8 cellular contexts compared by ENCODE assay signal in the genomic region with DNA sequence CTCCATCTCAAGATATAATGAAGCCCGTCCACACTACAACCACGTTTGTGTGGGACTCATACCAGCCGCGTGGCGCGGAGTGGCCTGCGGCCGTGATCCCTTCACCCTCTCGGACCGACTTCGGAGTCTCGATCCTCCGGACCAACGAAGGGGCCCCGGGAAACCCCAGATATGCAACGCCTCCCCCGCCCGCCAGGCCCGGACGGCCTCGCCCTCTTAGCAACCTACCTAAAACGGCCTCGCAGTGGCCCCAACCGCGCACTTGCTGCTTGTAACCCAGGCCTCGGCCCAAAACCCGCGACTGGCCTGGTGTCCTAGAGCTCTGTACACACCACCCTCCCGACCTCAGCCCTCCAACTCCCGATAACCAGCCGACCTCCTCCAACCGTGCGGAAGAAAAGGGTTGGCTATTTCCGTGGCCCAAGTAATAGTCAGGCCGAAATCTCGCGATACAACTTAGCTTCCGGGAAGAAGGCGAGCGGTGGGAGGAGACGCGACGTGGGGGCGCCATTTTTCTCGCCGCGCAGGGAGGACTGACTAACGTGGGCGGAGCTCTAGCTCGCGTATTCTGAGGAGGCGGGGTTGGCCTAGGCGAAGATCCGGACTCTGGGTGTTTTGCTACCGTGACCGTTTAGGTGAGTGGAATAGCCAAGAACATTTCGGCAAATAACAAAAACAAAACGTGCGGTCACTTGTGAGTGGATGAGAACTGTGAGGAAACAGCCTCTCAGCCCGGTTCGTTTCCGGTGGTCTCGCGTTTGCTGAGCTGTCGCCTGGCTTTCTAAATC. TPM values are rescaled to one million over a fixed set of nuclear protein-coding genes. Genes with fewer than 3 reads are reported as not detected.
DNase-seq lines count a peak whose midpoint lies in the region; ATAC-seq and TF ChIP-seq lines count a peak whose summit lies in the region.

A gene (plus strand): TSS at position 579 of the 788 bp plus-strand sequence. CDS start 5,722 bp downstream, outside the sequence.
A gene with protein sequence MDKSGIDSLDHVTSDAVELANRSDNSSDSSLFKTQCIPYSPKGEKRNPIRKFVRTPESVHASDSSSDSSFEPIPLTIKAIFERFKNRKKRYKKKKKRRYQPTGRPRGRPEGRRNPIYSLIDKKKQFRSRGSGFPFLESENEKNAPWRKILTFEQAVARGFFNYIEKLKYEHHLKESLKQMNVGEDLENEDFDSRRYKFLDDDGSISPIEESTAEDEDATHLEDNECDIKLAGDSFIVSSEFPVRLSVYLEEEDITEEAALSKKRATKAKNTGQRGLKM (minus strand): TSS at position 402 of the 788 bp plus-strand sequence. CDS start 2,191 bp downstream, outside the sequence.

- H3K4me3 Mint-ChIP-seq in chondrocyte (ENCODE audit: unreplicated experiment), result peak within 1 kb of the TSS; percentile 96

- peaks cover 34% of the 10 kb centered on the region for H3K36me3 Mint-ChIP-seq in chondrocyte (ENCODE audit: low read depth)

- H3K9me3 Mint-ChIP-seq in chondrocyte (ENCODE audit: low read depth), result no peaks in the 10 kb centered on the region

- DNase-seq in Ammon's horn (ENCODE audit: low spot score) (peak; percentile 98), NCI-H510A treated with DMSO at 0.1 percent for 48 hours (lab: John Stamatoyannopoulos, UW) (peak; percentile 96), chondrocyte (ENCODE audit: low spot score) (peak; percentile 97), kidney glomerular epithelial cell (lab: John Stamatoyannopoulos, UW) (peak; percentile 91)
- DNase-seq in activated CD4-positive, alpha-beta T cell treated with anti-CD3 and anti-CD28 coated beads for 24 hours (ENCODE audit: low read depth in 2 of 2), result peak; percentile 86 to 95
- DNase-seq in stimulated activated CD4-positive, alpha-beta T cell treated with anti-CD3 and anti-CD28 coated beads, Interleukin-1b, Interleukin-23, amount 100 ng/mL, for 1 hour (ENCODE audit: low read depth in 2 of 2), result peak; percentile 88 to 91

- peak; percentile 99 for TF ChIP-seq POLR2A in GM19193 (IDR thresholded peaks at IDR 0.05; ENCODE audit: extremely low read depth, insufficient read depth, insufficient read length)

- ATAC-seq in HG03439 (IDR thresholded peaks at IDR 0.05; ENCODE audit: unreplicated experiment), result peak; percentile 84

- H3K27ac Mint-ChIP-seq in chondrocyte (ENCODE audit: unreplicated experiment), result peak within 1 kb of the TSS; percentile 99

- H3K27me3 Mint-ChIP-seq in chondrocyte (ENCODE audit: low read depth), result no peaks in the 10 kb centered on the region

- peaks cover 57% of the 10 kb centered on the region for H3K4me1 Mint-ChIP-seq in chondrocyte (ENCODE audit: low read depth)

- TF ChIP-seq CTCF in chondrocyte (IDR thresholded peaks at IDR 0.05), result no peak

RNA-seq across cellular contexts. Expression of the first gene that starts in this region (rescaled TPM):
- 11.6 to 20.5 TPM (median 13.3 TPM) in 3 replicates for total RNA-seq in chondrocyte

RNA-seq across cellular contexts. Expression of the second gene that starts in this region (rescaled TPM):
- 83.8 to 85.7 TPM (median 84.5 TPM) in 3 replicates for total RNA-seq in chondrocyte

Comparison
In these comparisons a context has a peak if more than half of its experiments do, and no peak if none do; other contexts are left out.
1. Peak in every context shown above with its lines: DNase-seq and ATAC-seq.